ENCODE assay signal across 23 cellular contexts in genomic region chr9:108760841-108761240, GRCh38.
"Had no signal": no experiment of that assay in that cellular context is flagged by ENCODE, and none has a peak within 500 bp of the region (broad histone marks: within the 10 kb centered on the region; RNA-seq: fewer than 3 reads in every experiment).

No MANE protein-coding gene starts in this region.

- DNase-seq: activated CD4-positive, alpha-beta T cell treated with anti-CD3 and anti-CD28 coated beads, Interleukin-2, amount 10 ng/mL, durations not matched to agents 24 days and 14 days; activated CD4-positive, alpha-beta T cell treated with anti-CD3 and anti-CD28 coated beads, Interleukin-2, amount 50 U/mL, for 48 hours; activated CD8-positive, alpha-beta T cell treated with anti-CD3 and anti-CD28 coated beads, Interleukin-2, amount 10 ng/mL, durations not matched to agents 7 days and 5 days; activated gamma-delta T cell; activated naive CD4-positive, alpha-beta T cell treated with Interleukin-2 at 50 U/mL for 16 hours; activated naive CD8-positive, alpha-beta T cell treated with anti-CD3 and anti-CD28 coated beads, Interleukin-2, amount 10 ng/mL, durations not matched to agents 7 days and 5 days; activated T-cell treated with anti-CD3 and anti-CD28 coated beads, Interleukin-2, amount 50 U/mL, for 24 hours; anterior cingulate cortex; central memory CD4-positive, alpha-beta T cell; NCI-H1092 treated with DMSO at 0.1 percent for 48 hours; NCI-H1694; NCI-H1930; NCI-H2081 treated with DMSO at 0.1 percent for 48 hours; NCI-H226; NK-92 treated with Interleukin-12 subunit alpha and Interleukin-12 subunit beta, amount 100 ng/mL, for 24 hours; PC-3; Peyer's patch; RPMI8226; SHP77 treated with DMSO at 0.1 percent for 48 hours; SK-N-SH had no signal

- FAIRE-seq: TTC549 had no signal

- H3K9ac ChIP-seq: KMS-11, SK-N-SH had no signal

- H3K4me3 ChIP-seq: Peyer's patch, SJSA1 had no signal

- H3K27me3 ChIP-seq: Peyer's patch, SJSA1 had no signal

- ATAC-seq: activated CD8-positive, alpha-beta T cell treated with anti-CD3 and anti-CD28 coated beads, Interleukin-2, amount 10 ng/mL, durations not matched to agents 7 days and 5 days had no signal

- H3K36me3 ChIP-seq: Peyer's patch, SJSA1 had no signal

- H3K4me1 ChIP-seq: Peyer's patch, SJSA1 had no signal

- H3K4me2 ChIP-seq: KMS-11, SK-N-SH had no signal

- H3K27ac ChIP-seq: KMS-11, Peyer's patch, SJSA1 had no signal

- H3K9me3 ChIP-seq: Peyer's patch, SJSA1, SK-N-SH had no signal
